ENCODE assay signal across 11 cellular contexts in the genomic region with DNA sequence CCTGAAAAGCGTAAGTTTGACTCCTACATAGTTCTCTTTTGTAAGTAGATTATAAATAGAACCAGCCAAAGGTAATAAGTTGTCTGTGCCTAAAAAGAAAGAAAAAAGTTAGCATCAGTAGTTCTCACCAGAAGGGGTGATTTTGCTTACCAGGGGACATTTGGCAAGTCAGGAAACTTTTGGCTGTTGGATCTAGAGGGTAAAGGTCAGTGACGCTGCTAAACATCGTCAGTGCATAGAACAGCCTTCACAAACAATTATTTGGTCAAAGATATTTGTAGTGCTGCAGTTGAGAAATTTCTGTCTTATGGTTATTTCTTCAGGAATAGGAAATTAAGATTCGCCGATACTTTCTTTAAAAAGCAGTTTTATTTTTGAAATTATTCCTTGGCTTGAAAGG. TPM values are rescaled to one million over a fixed set of nuclear protein-coding genes. Genes with fewer than 3 reads are reported as not detected.
DNase-seq lines count a peak whose midpoint lies in the region; ATAC-seq, FAIRE-seq and TF ChIP-seq lines count a peak whose summit lies in the region.
"Had no signal": no experiment of that assay in that cellular context is flagged by ENCODE, and none has a peak within 500 bp of the region (broad histone marks: within the 10 kb centered on the region; RNA-seq: fewer than 3 reads in every experiment).

No MANE protein-coding gene starts in this region.

- H3K4me1 ChIP-seq in endothelial cell of umbilical vein (ENCODE audit: control insufficient read depth, extremely low read depth, insufficient read depth, low read length) = peaks cover 52% of the 10 kb centered on the region

- no peak overlapping the region for H3K4me3 Mint-ChIP-seq in activated naive CD4-positive, alpha-beta T cell treated with anti-CD3 and anti-CD28 coated beads, Interleukin-2, amount 10 ng/mL, durations not matched to agents 7 days and 5 days

- no peaks in the 10 kb centered on the region for H3K9me3 Mint-ChIP-seq in activated naive CD4-positive, alpha-beta T cell treated with anti-CD3 and anti-CD28 coated beads, Interleukin-2, amount 10 ng/mL, durations not matched to agents 7 days and 5 days

- no peak overlapping the region for H3K27ac ChIP-seq in endothelial cell of umbilical vein (ENCODE audit: insufficient read depth, low read depth, low read length)

- no peaks in the 10 kb centered on the region for H3K9me1 ChIP-seq in endothelial cell of umbilical vein (replicated peaks; ENCODE audit: control insufficient read depth, extremely low read depth, insufficient read depth, low read length)

- CTCF ChIA-PET in endothelial cell of umbilical vein (lab: Charles Lee) = no interaction called here
- CTCF ChIA-PET in activated naive CD4-positive, alpha-beta T cell treated with anti-CD3 and anti-CD28 coated beads, Interleukin-2, amount 10 ng/mL, durations not matched to agents 7 days and 5 days (lab: Charles Lee) = no interaction called here

- H3K4me2 ChIP-seq in endothelial cell of umbilical vein (ENCODE audit: insufficient read depth, low read length) = peak overlapping the region; percentile 95

- H3K36me3 ChIP-seq in MG63 (peaks cover 34% of the 10 kb centered on the region), endothelial cell of umbilical vein (ENCODE audit: control insufficient read depth in 2 of 2, extremely low read depth in 1 of 2, insufficient read depth in 2 of 2, low read length in 2 of 2) (no peaks in the 10 kb centered on the region)

- no peaks in the 10 kb centered on the region for H3K27me3 Mint-ChIP-seq in activated naive CD4-positive, alpha-beta T cell treated with anti-CD3 and anti-CD28 coated beads, Interleukin-2, amount 10 ng/mL, durations not matched to agents 7 days and 5 days

- peak overlapping the region; percentile 26 for H3K9ac ChIP-seq in endothelial cell of umbilical vein (replicated peaks; ENCODE audit: extremely low read depth, insufficient read depth, low read length)

- intact Hi-C loops in endothelial cell of umbilical vein (cut with micrococcal nuclease) = loop anchor here (5.0 kb wide), 1 partner anchor 47 kb away; no protein-coding TSS in a partner anchor

- no peak overlapping the region for H2AFZ ChIP-seq in endothelial cell of umbilical vein (ENCODE audit: low read depth, low read length)

- TF ChIP-seq POLR2A in endothelial cell of umbilical vein (IDR thresholded peaks at IDR 0.05; ENCODE audit: low read depth, low read length) = no peak

- ATAC-seq in GM21515 (IDR thresholded peaks at IDR 0.05; ENCODE audit: unreplicated experiment) = no peak
- no peak for ATAC-seq in GM21529 (IDR thresholded peaks at IDR 0.05; ENCODE audit: unreplicated experiment)

- FAIRE-seq in G401.6 (lab: Jason Lieb, UNC) (peak; percentile 3), endothelial cell of umbilical vein (lab: Jason Lieb, UNC) (no peak)

- no peaks in the 10 kb centered on the region for H3K27me3 ChIP-seq in MG63
- H3K27me3 ChIP-seq in endothelial cell of umbilical vein (ENCODE audit: control insufficient read depth in 2 of 2, insufficient read depth in 2 of 2, low read length in 2 of 2) = no peaks in the 10 kb centered on the region

- peak overlapping the region; percentile 93 for H3K4me3 ChIP-seq in MG63
- H3K4me3 ChIP-seq in endothelial cell of umbilical vein (replicated peaks in 1 of 3; ENCODE audit: insufficient read depth in 1 of 3, low read depth in 1 of 3, low read length in 3 of 3) = peak overlapping the region in 2 of 3 experiments; percentile 93 to 95
- H3K4me3 ChIP-seq in retinal pigment epithelial cell (ENCODE audit: low read length) = peak overlapping the region; percentile 9
- H3K4me3 ChIP-seq: lung had no signal

- peaks cover 80% of the 10 kb centered on the region for H3K79me2 ChIP-seq in endothelial cell of umbilical vein (ENCODE audit: control insufficient read depth, insufficient read depth, low read length)

- DNase-seq in MG63 (no peak), endothelial cell of umbilical vein (ENCODE audit: low read depth, low spot score) (peak; percentile 10), retinal pigment epithelial cell (ENCODE audit: low read depth) (no peak), NCI-H2029 (lab: John Stamatoyannopoulos, UW) (no peak)
- DNase-seq in activated naive CD4-positive, alpha-beta T cell treated with anti-CD3 and anti-CD28 coated beads, Interleukin-2, amount 10 ng/mL, durations not matched to agents 7 days and 5 days = no peak
- DNase-seq: cortex of kidney, NCI-H1092 had no signal

- H4K20me1 ChIP-seq in endothelial cell of umbilical vein (replicated peaks; ENCODE audit: control insufficient read depth, extremely low read depth, insufficient read depth, low read length) = no peaks in the 10 kb centered on the region

- POLR2A ChIA-PET in endothelial cell of umbilical vein (lab: Charles Lee) = no interaction called here

- peaks cover 27% of the 10 kb centered on the region for H3K4me1 Mint-ChIP-seq in activated naive CD4-positive, alpha-beta T cell treated with anti-CD3 and anti-CD28 coated beads, Interleukin-2, amount 10 ng/mL, durations not matched to agents 7 days and 5 days

- BruUV-seq in endothelial cell of umbilical vein (replicated peaks; lab: Mats Ljungman, UMichigan) = no TSS peak

- H3K36me3 Mint-ChIP-seq in activated naive CD4-positive, alpha-beta T cell treated with anti-CD3 and anti-CD28 coated beads, Interleukin-2, amount 10 ng/mL, durations not matched to agents 7 days and 5 days = peaks cover 29% of the 10 kb centered on the region

- dilution Hi-C loops in endothelial cell of umbilical vein (cut with MboI; ENCODE audit: extremely low pct_ligation_motif_present, low sequenced_read_pairs) = no loop called here

- no peak for TF ChIP-seq CTCF in endothelial cell of umbilical vein (IDR thresholded peaks at IDR 0.05; ENCODE audit: extremely low read depth in 1 of 2, insufficient read depth in 1 of 2, low read depth in 1 of 2, low read length in 2 of 2)
- TF ChIP-seq CTCF in retinal pigment epithelial cell (conservative IDR thresholded peaks at IDR 0.05; ENCODE audit: low read depth, low read length) = no peak

- H3K9me3 ChIP-seq in MG63 (no peaks in the 10 kb centered on the region), endothelial cell of umbilical vein (replicated peaks; ENCODE audit: control insufficient read depth, insufficient read depth, low read length) (no peaks in the 10 kb centered on the region)

- no peak overlapping the region for H3K27ac Mint-ChIP-seq in activated naive CD4-positive, alpha-beta T cell treated with anti-CD3 and anti-CD28 coated beads, Interleukin-2, amount 10 ng/mL, durations not matched to agents 7 days and 5 days

TF ChIP-seq in endothelial cell of umbilical vein, 7 proteins besides CTCF, POLR2A, EP300 and RAD21:
- TF ChIP-seq JUN (IDR thresholded peaks at IDR 0.05; ENCODE audit: borderline replicate concordance, insufficient read depth, insufficient read length, low read depth) (no peak), MYC (IDR thresholded peaks at IDR 0.05; ENCODE audit: low read depth, low read length) (no peak), POLR2AphosphoS5 (IDR thresholded peaks at IDR 0.05; ENCODE audit: insufficient read depth, low read depth, low read length) (no peak), FOS (IDR thresholded peaks at IDR 0.05; ENCODE audit: borderline replicate concordance, insufficient read depth, low read length) (no peak), EZH2 (IDR thresholded peaks at IDR 0.05; ENCODE audit: borderline replicate concordance, low read depth, low read length, severe bottlenecking) (no peak), GATA2 (IDR thresholded peaks at IDR 0.05; ENCODE audit: insufficient read depth, insufficient read length, low read depth, low read length) (no peak)
- TF ChIP-seq, protein P1, sequence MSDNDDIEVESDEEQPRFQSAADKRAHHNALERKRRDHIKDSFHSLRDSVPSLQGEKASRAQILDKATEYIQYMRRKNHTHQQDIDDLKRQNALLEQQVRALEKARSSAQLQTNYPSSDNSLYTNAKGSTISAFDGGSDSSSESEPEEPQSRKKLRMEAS (IDR thresholded peaks at IDR 0.05; ENCODE audit: insufficient read depth, insufficient read length) = no peak

RNA-seq across cellular contexts. Expression of a gene that starts 2.0 kb away (rescaled TPM):
- 20.3 and 23.4 TPM in 2 replicates for total RNA-seq in MG63 (2014; rRNA removed; shearing (Covaris generic); ENCODE audit: low replicate concordance)
- total RNA-seq in endothelial cell of umbilical vein = 18.8 and 21.0 TPM in 2 replicates
- polyA plus RNA-seq in endothelial cell of umbilical vein = 12.0 and 14.6 TPM in 2 replicates
- 14.1 and 15.3 TPM in 2 replicates for polyA plus RNA-seq in endothelial cell of umbilical vein (2011; cell fraction: cytosol; rRNA removed)
- 50.1 and 64.1 TPM in 2 replicates for polyA plus RNA-seq in endothelial cell of umbilical vein (2011; cell fraction: nucleus; rRNA removed)
- 22.0 and 23.4 TPM in 2 replicates for polyA plus RNA-seq in endothelial cell of umbilical vein (2012)
- 14.7 and 17.6 TPM in 2 replicates for polyA minus RNA-seq in endothelial cell of umbilical vein
- 3.3 TPM for polyA minus RNA-seq in endothelial cell of umbilical vein (2011; cell fraction: cytosol; rRNA and poly(A)+ RNA removed)
- 20.5 and 33.3 TPM in 2 replicates for polyA minus RNA-seq in endothelial cell of umbilical vein (2011; cell fraction: nucleus; rRNA and poly(A)+ RNA removed)

Comparison
In these comparisons a context has a peak if more than half of its experiments do, and no peak if none do; other contexts are left out.
1. H3K4me3 ChIP-seq: peak in every context shown above with its lines; median percentile 94 in endothelial cell of umbilical vein; 93 in MG63; 9 in retinal pigment epithelial cell.